ENCODE assay signal across 20 cellular contexts in genomic region chr4:108213723-108214122, GRCh38. TPM values are rescaled to one million over a fixed set of nuclear protein-coding genes. Genes with fewer than 3 reads are reported as not detected.
DNase-seq lines count a peak whose midpoint lies in the region; ATAC-seq and TF ChIP-seq lines count a peak whose summit lies in the region.
"Had no signal": no experiment of that assay in that cellular context is flagged by ENCODE, and none has a peak within 500 bp of the region (broad histone marks: within the 10 kb centered on the region; RNA-seq: fewer than 3 reads in every experiment).

No MANE protein-coding gene starts in this region.

- no peak overlapping the region for H4K5ac ChIP-seq in mesendoderm (ENCODE audit: low read length)

- no peaks in the 10 kb centered on the region for H3K4me1 Mint-ChIP-seq in stimulated activated memory B cell treated with anti-CD40 and anti-IgM and Interleukin-4, amounts not matched to agents 10 μg/mL and 1 μg/mL and 100 μg/mL, for 72 hours
- H3K4me1 Mint-ChIP-seq: CD8-positive, alpha-beta memory T cell had no signal

- H2BK12ac ChIP-seq in mesenchymal stem cell (ENCODE audit: low read length in 2 of 2), result no peak overlapping the region

- H3K9me3 ChIP-seq in BLaER1 treated with 17β-estradiol and CSF1 and Interleukin-3, amounts not matched to agents 10 nM and 100 nM (replicated peaks in 1 of 11), result peaks cover 0 to 6% (median 0%) of the 10 kb centered on the region in 11 experiments; a peak in 4 of 22 replicates
- no peaks in the 10 kb centered on the region for H3K9me3 ChIP-seq in mesenchymal stem cell (ENCODE audit: control insufficient read depth, low read length)
- H3K9me3 ChIP-seq: SJSA1 had no signal

- H3K27me3 ChIP-seq in BLaER1 treated with 17β-estradiol and CSF1 and Interleukin-3, amounts not matched to agents 10 nM and 100 nM, result no peaks in the 10 kb centered on the region
- H3K27me3 ChIP-seq in GM06990 (replicated peaks; ENCODE audit: control insufficient read depth, insufficient read depth, low read length) (no peaks in the 10 kb centered on the region; the same call in 1 of the 2 replicates), mesenchymal stem cell (ENCODE audit: control insufficient read depth in 1 of 2, insufficient read depth in 1 of 2, low read length in 2 of 2) (no peaks in the 10 kb centered on the region), mesendoderm (ENCODE audit: insufficient read depth, low read length, poor library complexity) (no peaks in the 10 kb centered on the region)
- H3K27me3 ChIP-seq: SJSA1 had no signal

- H3K27me3 Mint-ChIP-seq in stimulated activated memory B cell treated with anti-CD40 and anti-IgM and Interleukin-4, amounts not matched to agents 10 μg/mL and 1 μg/mL and 100 μg/mL, for 72 hours, result no peaks in the 10 kb centered on the region
- H3K27me3 Mint-ChIP-seq: CD8-positive, alpha-beta memory T cell had no signal

- no peak overlapping the region for H3K9ac ChIP-seq in BLaER1 treated with 17β-estradiol and CSF1 and Interleukin-3, amounts not matched to agents 10 nM and 100 nM
- H3K9ac ChIP-seq in mesenchymal stem cell (ENCODE audit: low read length), result no peak overlapping the region
- H3K9ac ChIP-seq in mesendoderm (ENCODE audit: low read length), result no peak overlapping the region

- WGBS in mesenchymal stem cell, result 88% methylated on average over 3 of the region's 4 CpGs
- WGBS in mesendoderm (ENCODE audit: extremely low coverage, insufficient coverage, low lambda C conversion rate), result no CpG with 5 or more reads among the region's 4 CpGs

- no peak overlapping the region for H3K27ac Mint-ChIP-seq in stimulated activated memory B cell treated with anti-CD40 and anti-IgM and Interleukin-4, amounts not matched to agents 10 μg/mL and 1 μg/mL and 100 μg/mL, for 72 hours

- H2BK15ac ChIP-seq in mesenchymal stem cell (ENCODE audit: low read depth, poor library complexity, severe bottlenecking), result no peak overlapping the region
- no peak overlapping the region for H2BK15ac ChIP-seq in mesendoderm (replicated peaks; ENCODE audit: low read depth)

- peaks cover 2% of the 10 kb centered on the region for H3K9me3 Mint-ChIP-seq in stimulated activated memory B cell treated with anti-CD40 and anti-IgM and Interleukin-4, amounts not matched to agents 10 μg/mL and 1 μg/mL and 100 μg/mL, for 72 hours

- H2BK5ac ChIP-seq in mesenchymal stem cell (ENCODE audit: low read depth, low read length, poor library complexity, severe bottlenecking) (no peak overlapping the region), mesendoderm (ENCODE audit: low read length) (no peak overlapping the region)

- no peaks in the 10 kb centered on the region for H3K36me3 Mint-ChIP-seq in stimulated activated memory B cell treated with anti-CD40 and anti-IgM and Interleukin-4, amounts not matched to agents 10 μg/mL and 1 μg/mL and 100 μg/mL, for 72 hours

- H3K23ac ChIP-seq in mesenchymal stem cell (ENCODE audit: low read length in 2 of 2) (no peak overlapping the region), mesendoderm (ENCODE audit: low read length) (no peak overlapping the region)

- no peaks in the 10 kb centered on the region for H4K20me1 ChIP-seq in BLaER1 treated with 17β-estradiol and CSF1 and Interleukin-3, amounts not matched to agents 10 nM and 100 nM

- H3K56ac ChIP-seq in mesendoderm (ENCODE audit: low read length), result no peak overlapping the region

- H3K4ac ChIP-seq in mesenchymal stem cell (ENCODE audit: low read depth in 1 of 2, low read length in 2 of 2), result no peak overlapping the region
- H3K4ac ChIP-seq in mesendoderm (ENCODE audit: low read depth, low read length), result no peak overlapping the region

- H3K27ac ChIP-seq in BLaER1 treated with 17β-estradiol and CSF1 and Interleukin-3, amounts not matched to agents 10 nM and 100 nM, result no peak overlapping the region
- no peak overlapping the region for H3K27ac ChIP-seq in mesenchymal stem cell (ENCODE audit: low read length, poor library complexity, severe bottlenecking)
- H3K27ac ChIP-seq in mesendoderm (ENCODE audit: low read depth, low read length), result no peak overlapping the region
- H3K27ac ChIP-seq: SJSA1 had no signal

- no peak overlapping the region for H4K8ac ChIP-seq in mesenchymal stem cell (ENCODE audit: low read length)
- no peak overlapping the region for H4K8ac ChIP-seq in mesendoderm (ENCODE audit: low read depth, low read length)

- H3K36me3 ChIP-seq in BLaER1 treated with 17β-estradiol and CSF1 and Interleukin-3, amounts not matched to agents 10 nM and 100 nM, result no peaks in the 10 kb centered on the region
- H3K36me3 ChIP-seq in GM06990 (ENCODE audit: control insufficient read depth, insufficient read depth, low read length), result no peaks in the 10 kb centered on the region
- H3K36me3 ChIP-seq in mesenchymal stem cell (ENCODE audit: control insufficient read depth in 1 of 2, insufficient read depth in 2 of 2, low read depth in 1 of 2, low read length in 2 of 2), result no peaks in the 10 kb centered on the region
- H3K36me3 ChIP-seq in mesendoderm (ENCODE audit: control insufficient read depth, insufficient read depth, low read length), result no peaks in the 10 kb centered on the region
- H3K36me3 ChIP-seq: SJSA1 had no signal

- H3K14ac ChIP-seq in mesenchymal stem cell (ENCODE audit: low read length in 2 of 2), result no peak overlapping the region

- H3K4me3 Mint-ChIP-seq in stimulated activated memory B cell treated with anti-CD40 and anti-IgM and Interleukin-4, amounts not matched to agents 10 μg/mL and 1 μg/mL and 100 μg/mL, for 72 hours, result no peak overlapping the region
- H3K4me3 Mint-ChIP-seq: CD8-positive, alpha-beta memory T cell had no signal

- peak; percentile 4 for ATAC-seq in stimulated activated memory B cell treated with anti-CD40 and anti-IgM and Interleukin-4, amounts not matched to agents 10 μg/mL and 1 μg/mL and 100 μg/mL, for 72 hours
- no peak for ATAC-seq in esophagus mucosa
- ATAC-seq: HCT116 had no signal

- H3K18ac ChIP-seq in mesenchymal stem cell (ENCODE audit: low read depth in 1 of 2, low read length in 2 of 2) (no peak overlapping the region), mesendoderm (ENCODE audit: low read length) (no peak overlapping the region)

- H3K4me2 ChIP-seq in BLaER1 treated with 17β-estradiol and CSF1 and Interleukin-3, amounts not matched to agents 10 nM and 100 nM, result peak overlapping the region in 6 of 11 experiments; percentile 4 to 38 (median 24); a peak in 6 of 22 replicates
- H3K4me2 ChIP-seq in mesenchymal stem cell (ENCODE audit: low read length, poor library complexity, severe bottlenecking) (no peak overlapping the region), mesendoderm (ENCODE audit: low read length) (no peak overlapping the region)

- no peak overlapping the region for H4K91ac ChIP-seq in mesenchymal stem cell (ENCODE audit: low read length)

- H2AK5ac ChIP-seq in mesenchymal stem cell (ENCODE audit: low read length, severe bottlenecking) (peak overlapping the region; percentile 27), mesendoderm (ENCODE audit: low read length) (no peak overlapping the region)

- H2AFZ ChIP-seq in mesenchymal stem cell (ENCODE audit: low read depth, low read length), result no peak overlapping the region

- H3K79me2 ChIP-seq in mesendoderm (ENCODE audit: control insufficient read depth, insufficient read depth, low read length), result no peaks in the 10 kb centered on the region

- H2BK120ac ChIP-seq in mesenchymal stem cell (ENCODE audit: low read depth, low read length) (no peak overlapping the region), mesendoderm (ENCODE audit: low read depth, low read length) (no peak overlapping the region)

- H3K79me1 ChIP-seq in mesenchymal stem cell (replicated peaks; ENCODE audit: low read length, poor library complexity, severe bottlenecking) (no peaks in the 10 kb centered on the region), mesendoderm (ENCODE audit: low read length) (no peaks in the 10 kb centered on the region)

- H3K4me3 ChIP-seq in BLaER1 treated with 17β-estradiol and CSF1 and Interleukin-3, amounts not matched to agents 10 nM and 100 nM, result no peak overlapping the region
- H3K4me3 ChIP-seq in GM06990 (replicated peaks; ENCODE audit: low read depth, low read length), result no peak overlapping the region
- no peak overlapping the region for H3K4me3 ChIP-seq in mesenchymal stem cell (ENCODE audit: insufficient read depth in 1 of 2, low read depth in 1 of 2, low read length in 2 of 2)
- no peak overlapping the region for H3K4me3 ChIP-seq in mesendoderm (ENCODE audit: low read length)
- H3K4me3 ChIP-seq: SJSA1 had no signal

- peaks cover 0 to 10% (median 5%) of the 10 kb centered on the region in 10 experiments; a peak in 9 of 20 replicates for H3K4me1 ChIP-seq in BLaER1 treated with 17β-estradiol and CSF1 and Interleukin-3, amounts not matched to agents 10 nM and 100 nM
- H3K4me1 ChIP-seq in mesenchymal stem cell (ENCODE audit: control insufficient read depth, insufficient read depth, low read depth, low read length), result no peaks in the 10 kb centered on the region
- no peaks in the 10 kb centered on the region for H3K4me1 ChIP-seq in mesendoderm (ENCODE audit: control insufficient read depth, low read depth, low read length)

- no peak for TF ChIP-seq CTCF in GM06990 (IDR thresholded peaks at IDR 0.05; ENCODE audit: insufficient read depth, low read length, poor library complexity, severe bottlenecking)

- DNase-seq in GM06990 (ENCODE audit: extremely low read depth, insufficient read length) (peak; percentile 3), mesenchymal stem cell (no peak), mesendoderm (no peak)
- DNase-seq in stimulated activated CD4-positive, alpha-beta T cell treated with anti-CD3 and anti-CD28 coated beads, Interleukin-4, amount 100 ng/mL, for 24 hours, result no peak
- DNase-seq: Calu3; CD8-positive, alpha-beta memory T cell; DMS153; GDM1; KBM-7; NCI-H1105; NCI-H146; NCI-H2029 treated with DMSO at 0.1 percent for 48 hours; NCI-H345; NCI-H774; OCI-M1 had no signal

RNA-seq across cellular contexts. Expression of gene LEF1, which starts 45.0 kb away (rescaled TPM):
- polyA plus RNA-seq in mesenchymal stem cell (2013, experiment 1 of 2), result 11.8 TPM
- polyA plus RNA-seq in mesenchymal stem cell (2013, experiment 2 of 2), result 10.3 TPM
- polyA plus RNA-seq in mesendoderm (2013, experiment 1 of 2), result 12.4 TPM
- 11.0 TPM for polyA plus RNA-seq in mesendoderm (2013, experiment 2 of 2)
- total RNA-seq in esophagus mucosa, result 10.0 TPM
- total RNA-seq: Calu3 had no signal

Comparison
In these comparisons a context has a peak if more than half of its experiments do, and no peak if none do; other contexts are left out.
1. H3K4me2 ChIP-seq: peak in BLaER1 treated with 17β-estradiol and CSF1 and Interleukin-3, amounts not matched to agents 10 nM and 100 nM (6 of 11); none in mesenchymal stem cell (single experiment) and mesendoderm (single experiment).